In genomic region chr16:4048481-4048880, GRCh38 we compare ENCODE assay signal across 20 cellular contexts.
"Had no signal": no experiment of that assay in that cellular context is flagged by ENCODE, and none has a peak within 500 bp of the region (broad histone marks: within the 10 kb centered on the region; RNA-seq: fewer than 3 reads in every experiment).

No MANE protein-coding gene starts in this region.

- ATAC-seq: activated T-cell treated with anti-CD3 and anti-CD28 coated beads, Interleukin-2, amount 50 U/mL, for 4 hours; left lung; WTC11 had no signal

- DNase-seq: activated CD4-positive, alpha-beta memory T cell treated with anti-CD3 and anti-CD28 coated beads, Interleukin-2, amount 10 ng/mL, durations not matched to agents 7 days and 5 days; activated CD4-positive, alpha-beta T cell treated with anti-CD3 and anti-CD28 coated beads for 4 hours; activated naive CD4-positive, alpha-beta T cell treated with anti-CD3 and anti-CD28 coated beads, Interleukin-2, amount 50 U/mL, for 16 hours; activated T-cell treated with anti-CD3 and anti-CD28 coated beads, Interleukin-2, amount 50 U/mL, for 4 hours; aorta; cortex of kidney; erythroblast; foreskin melanocyte; glutamatergic neuron; kidney; left lung; mammary epithelial cell; retina; stimulated activated CD4-positive, alpha-beta T cell treated with anti-CD3 and anti-CD28 coated beads, Interleukin-2, amount 100 ng/mL, for 48 hours; upper lobe of left lung had no signal

- H3K27ac ChIP-seq: left lung, suprapubic skin had no signal

- H3K36me3 ChIP-seq: left lung, suprapubic skin, upper lobe of left lung had no signal

- H3K4me3 Mint-ChIP-seq: activated CD4-positive, alpha-beta memory T cell treated with anti-CD3 and anti-CD28 coated beads, Interleukin-2, amount 10 ng/mL, durations not matched to agents 7 days and 5 days; activated T-cell treated with anti-CD3 and anti-CD28 coated beads, Interleukin-2, amount 50 U/mL, for 4 hours; neural crest cell; stimulated activated naive CD8-positive, alpha-beta T cell treated with anti-CD3 and anti-CD28 coated beads, Interleukin-15, Interleukin-2, amounts not matched to agents 100 ng/mL and 50 ng/mL, for 24 hours; WTC11 had no signal

- FAIRE-seq: kidney had no signal

- H3K4me1 Mint-ChIP-seq: activated CD4-positive, alpha-beta memory T cell treated with anti-CD3 and anti-CD28 coated beads, Interleukin-2, amount 10 ng/mL, durations not matched to agents 7 days and 5 days had no signal

- H3K36me3 Mint-ChIP-seq: WTC11 had no signal

- H3K27me3 Mint-ChIP-seq: activated CD4-positive, alpha-beta memory T cell treated with anti-CD3 and anti-CD28 coated beads, Interleukin-2, amount 10 ng/mL, durations not matched to agents 7 days and 5 days; stimulated activated naive CD8-positive, alpha-beta T cell treated with anti-CD3 and anti-CD28 coated beads, Interleukin-15, Interleukin-2, amounts not matched to agents 100 ng/mL and 50 ng/mL, for 24 hours had no signal

- H3K9me3 ChIP-seq: left lung, suprapubic skin, upper lobe of left lung had no signal

- H3K27ac Mint-ChIP-seq: activated CD4-positive, alpha-beta memory T cell treated with anti-CD3 and anti-CD28 coated beads, Interleukin-2, amount 10 ng/mL, durations not matched to agents 7 days and 5 days; stimulated activated naive CD8-positive, alpha-beta T cell treated with anti-CD3 and anti-CD28 coated beads, Interleukin-15, Interleukin-2, amounts not matched to agents 100 ng/mL and 50 ng/mL, for 24 hours had no signal

- H3K9me3 Mint-ChIP-seq: activated CD4-positive, alpha-beta memory T cell treated with anti-CD3 and anti-CD28 coated beads, Interleukin-2, amount 10 ng/mL, durations not matched to agents 7 days and 5 days; activated T-cell treated with anti-CD3 and anti-CD28 coated beads, Interleukin-2, amount 50 U/mL, for 4 hours; neural crest cell; stimulated activated naive CD8-positive, alpha-beta T cell treated with anti-CD3 and anti-CD28 coated beads, Interleukin-15, Interleukin-2, amounts not matched to agents 100 ng/mL and 50 ng/mL, for 24 hours; WTC11 had no signal

- H3K4me3 ChIP-seq: left lung, skin epidermis, suprapubic skin, upper lobe of left lung had no signal

- H3K27me3 ChIP-seq: left lung, suprapubic skin, upper lobe of left lung had no signal
